8 cellular contexts compared by ENCODE assay signal in the genomic region with DNA sequence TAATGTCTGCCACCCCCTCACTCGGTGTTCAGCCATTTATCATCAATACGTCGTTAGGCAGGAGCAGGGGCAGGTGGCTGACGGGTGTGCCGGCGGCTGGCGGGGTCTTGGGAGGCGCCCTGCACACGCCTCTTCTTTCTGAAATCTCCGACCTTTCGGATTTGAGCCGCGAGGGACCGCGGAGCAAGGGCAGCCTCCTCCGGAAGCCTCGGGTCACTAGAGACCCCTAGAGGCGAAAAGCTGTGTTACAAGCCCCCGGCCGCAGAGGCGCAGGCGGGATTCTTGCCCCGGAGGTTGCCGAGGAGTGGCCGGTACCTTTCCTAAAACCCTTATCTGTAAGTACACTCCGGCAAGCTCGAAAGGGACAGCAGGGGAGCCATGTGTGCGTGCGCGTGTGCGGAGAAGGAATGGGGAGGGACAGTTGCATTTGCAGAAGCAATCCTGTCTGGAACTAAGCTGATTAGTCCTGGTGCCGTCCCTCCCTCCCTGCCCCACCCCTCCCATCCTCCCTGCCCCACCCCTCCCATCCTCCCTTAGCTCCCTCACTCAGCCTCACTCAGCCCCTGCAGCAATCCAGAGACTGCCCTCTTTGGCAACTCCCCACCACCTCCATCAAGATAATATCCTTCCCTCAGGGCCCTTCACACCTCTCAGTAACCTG. TPM values are rescaled to one million over a fixed set of nuclear protein-coding genes. Genes with fewer than 3 reads are reported as not detected.
A peak's percentile ranks its signal among the peaks of the same experiment; 100 is the strongest.
DNase-seq lines count a peak whose midpoint lies in the region; ATAC-seq lines count a peak whose summit lies in the region.

No MANE protein-coding gene starts in this region.

- no peak overlapping the region for H2BK5ac ChIP-seq in trophoblast cell (ENCODE audit: low read depth, low read length, poor library complexity)

- no peak overlapping the region for H2BK12ac ChIP-seq in trophoblast cell (ENCODE audit: low read length)

- no peaks in the 10 kb centered on the region for H3K79me1 ChIP-seq in trophoblast cell (ENCODE audit: low read length)

- no CpG with 5 or more reads among the region's 32 CpGs for WGBS in trophoblast cell (ENCODE audit: extremely low coverage, insufficient coverage, insufficient read length)

- H3K18ac ChIP-seq in trophoblast cell (ENCODE audit: low read length) = no peak overlapping the region

- H4K8ac ChIP-seq in trophoblast cell (ENCODE audit: low read depth, low read length) = no peak overlapping the region

- no peak overlapping the region for H4K91ac ChIP-seq in trophoblast cell (ENCODE audit: low read depth, low read length)

- H4K12ac ChIP-seq in trophoblast cell (ENCODE audit: low read depth, low read length) = no peak overlapping the region

- DNase-seq in DMS53 (lab: John Stamatoyannopoulos, UW) (peak; percentile 84), NCI-H524 treated with DMSO at 0.1 percent for 48 hours (lab: John Stamatoyannopoulos, UW) (peak; percentile 95), head of caudate nucleus (peak; percentile 46 to 91 (median 77)), trophoblast cell (peak; percentile 69 to 88), OCI-M2 (lab: John Stamatoyannopoulos, UW; ENCODE audit: unreplicated experiment) (no peak)
- peak; percentile 61 to 65 for DNase-seq in activated T-cell treated with anti-CD3 and anti-CD28 coated beads, Interleukin-2, amount 50 U/mL, for 48 hours

- H3K4me3 ChIP-seq in trophoblast cell (ENCODE audit: low read depth, low read length) = no peak overlapping the region

- peak; percentile 95 for ATAC-seq in GM19438 (IDR thresholded peaks at IDR 0.05; ENCODE audit: low read depth, unreplicated experiment)
- ATAC-seq in HG03432 (IDR thresholded peaks at IDR 0.05; ENCODE audit: unreplicated experiment) = peak; percentile 97

- no peak overlapping the region for H3K9ac ChIP-seq in trophoblast cell (ENCODE audit: low read length)

- H3K14ac ChIP-seq in trophoblast cell (ENCODE audit: low read length) = no peak overlapping the region

- no peak overlapping the region for H2BK120ac ChIP-seq in trophoblast cell (ENCODE audit: insufficient read depth, low read length, poor library complexity)

- H3K4ac ChIP-seq in trophoblast cell (ENCODE audit: low read depth, low read length) = no peak overlapping the region

- H3K27me3 ChIP-seq in trophoblast cell (ENCODE audit: insufficient read depth, low read length) = peaks cover 13% of the 10 kb centered on the region

- no peak overlapping the region for H2AFZ ChIP-seq in trophoblast cell (ENCODE audit: insufficient read depth, low read length, poor library complexity)

- no peak overlapping the region for H2AK5ac ChIP-seq in trophoblast cell (ENCODE audit: low read length)

- H3K4me1 ChIP-seq in trophoblast cell (ENCODE audit: control insufficient read depth in 1 of 2, insufficient read depth in 2 of 2, low read length in 2 of 2) = peaks cover 0 to 4% of the 10 kb centered on the region in 2 experiments

- H3K9me3 ChIP-seq in trophoblast cell (ENCODE audit: insufficient read depth, low read depth, low read length) = peaks cover 2% of the 10 kb centered on the region

- intact Hi-C loops in head of caudate nucleus (cut with DNase I) = loop anchor here (5.0 kb wide), 1 partner anchor 284 kb away; no protein-coding TSS in a partner anchor

- no peak overlapping the region for H3K23ac ChIP-seq in trophoblast cell (ENCODE audit: low read length)

- H3K79me2 ChIP-seq in trophoblast cell (ENCODE audit: control insufficient read depth, insufficient read depth, low read length, poor library complexity) = no peaks in the 10 kb centered on the region

- H3K36me3 ChIP-seq in trophoblast cell (ENCODE audit: control insufficient read depth in 1 of 2, insufficient read depth in 2 of 2, low read length in 2 of 2) = no peaks in the 10 kb centered on the region

- H3K4me2 ChIP-seq in trophoblast cell (ENCODE audit: low read length) = peak overlapping the region; percentile 58

- H3K27ac ChIP-seq in trophoblast cell (ENCODE audit: low read depth, low read length) = no peak overlapping the region

RNA-seq across cellular contexts. Expression of a gene that starts 11.0 kb away (rescaled TPM):
- 0.06 and 0.07 TPM in 2 replicates for polyA plus RNA-seq in trophoblast cell (2013)

RNA-seq across cellular contexts. Expression of a gene that starts 17.2 kb away (rescaled TPM):
- polyA plus RNA-seq in trophoblast cell (2013) = 0.05 and 0.08 TPM in 2 replicates
